Comparison of ENCODE assay signal across 8 cellular contexts in the genomic region with DNA sequence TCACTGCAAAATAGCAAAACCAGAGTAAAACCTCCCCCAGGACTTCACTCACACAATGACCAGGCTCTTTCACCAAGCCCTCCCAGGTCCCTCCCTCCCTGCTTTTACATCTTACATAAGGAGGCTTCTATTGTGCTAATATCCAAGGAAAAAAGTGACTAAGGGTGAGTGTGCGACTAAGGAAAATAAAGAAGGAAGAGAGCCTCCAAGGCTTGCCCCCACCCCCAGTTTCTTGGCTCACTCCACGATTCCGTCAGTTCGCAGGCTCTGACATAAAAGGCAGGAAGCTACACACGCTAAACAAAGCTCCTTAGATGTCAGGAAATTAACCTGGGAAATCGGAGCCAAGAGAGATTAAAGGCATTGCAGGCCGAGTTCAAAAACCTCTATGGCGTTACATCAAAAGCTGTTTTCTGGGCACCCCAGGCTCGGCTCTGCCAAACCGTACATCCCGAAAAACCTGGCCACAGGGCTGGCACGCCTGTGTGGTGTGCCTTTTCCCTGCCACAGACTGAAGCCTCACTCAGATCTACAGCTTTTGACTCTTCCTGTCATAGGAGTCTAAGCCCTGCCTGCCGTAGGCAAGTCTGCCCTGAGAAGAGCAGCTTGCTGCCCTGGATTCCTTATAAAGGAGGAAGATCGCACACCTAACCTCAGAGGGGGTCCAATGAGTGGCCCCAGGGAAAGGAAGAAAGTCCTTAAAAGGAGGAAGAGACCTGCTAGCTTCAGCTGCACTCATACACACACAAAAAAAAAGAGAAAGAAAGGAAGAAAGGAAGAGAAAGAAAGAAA.
A peak's percentile ranks its signal among the peaks of the same experiment; 100 is the strongest.
DNase-seq lines count a peak whose midpoint lies in the region; ATAC-seq and TF ChIP-seq lines count a peak whose summit lies in the region.

No MANE protein-coding gene starts in this region.

- intact Hi-C loops in Right ventricle myocardium inferior (cut with DNase I): loop anchor here (5.0 kb wide), 1 partner anchor 114 kb away; no protein-coding TSS in a partner anchor

- no peak for TF ChIP-seq CTCF in cardiac muscle cell (IDR thresholded peaks at IDR 0.05; ENCODE audit: low read depth, low read length)
- no peak for TF ChIP-seq CTCF in WI38 (IDR thresholded peaks at IDR 0.05; ENCODE audit: low read depth, low read length)

- no peaks in the 10 kb centered on the region for H3K36me3 ChIP-seq in cardiac muscle cell

- H3K36me3 Mint-ChIP-seq in activated CD8-positive, alpha-beta memory T cell treated with anti-CD3 and anti-CD28 coated beads, Interleukin-2, amount 10 ng/mL, durations not matched to agents 7 days and 5 days: peaks cover 5% of the 10 kb centered on the region

- H3K4me1 Mint-ChIP-seq in activated CD8-positive, alpha-beta memory T cell treated with anti-CD3 and anti-CD28 coated beads, Interleukin-2, amount 10 ng/mL, durations not matched to agents 7 days and 5 days: peaks cover 7% of the 10 kb centered on the region

- no peaks in the 10 kb centered on the region for H3K9me3 Mint-ChIP-seq in activated CD8-positive, alpha-beta memory T cell treated with anti-CD3 and anti-CD28 coated beads, Interleukin-2, amount 10 ng/mL, durations not matched to agents 7 days and 5 days (ENCODE audit: low read depth)

- peak; percentile 22 to 95 for DNase-seq in cardiac muscle cell (ENCODE audit: low read depth in 1 of 2, low spot score in 1 of 2)
- no peak for DNase-seq in Right ventricle myocardium inferior (ENCODE audit: missing footprints)
- peak; percentile 63 for DNase-seq in hepatic stellate cell (ENCODE audit: low spot score)
- peak; percentile 61 for DNase-seq in retina
- DNase-seq in AML-193 (lab: John Stamatoyannopoulos, UW): no peak
- no peak for DNase-seq in activated CD8-positive, alpha-beta memory T cell treated with anti-CD3 and anti-CD28 coated beads, Interleukin-2, amount 10 ng/mL, durations not matched to agents 7 days and 5 days

- H3K4me3 ChIP-seq in cardiac muscle cell: no peak overlapping the region
- peak overlapping the region; percentile 29 for H3K4me3 ChIP-seq in WI38 (ENCODE audit: low read depth, low read length)

- H3K9me3 ChIP-seq in cardiac muscle cell (ENCODE audit: low read depth): no peaks in the 10 kb centered on the region

- peaks cover 41% of the 10 kb centered on the region for H3K4me1 ChIP-seq in cardiac muscle cell (ENCODE audit: low read depth)

- H3K27ac ChIP-seq in cardiac muscle cell: no peak overlapping the region

- ATAC-seq in Right ventricle myocardium inferior (no peak), HG02973 (IDR thresholded peaks at IDR 0.05; ENCODE audit: unreplicated experiment) (no peak)
- ATAC-seq in activated CD8-positive, alpha-beta memory T cell treated with anti-CD3 and anti-CD28 coated beads, Interleukin-2, amount 10 ng/mL, durations not matched to agents 7 days and 5 days: no peak

- H3K27ac Mint-ChIP-seq in activated CD8-positive, alpha-beta memory T cell treated with anti-CD3 and anti-CD28 coated beads, Interleukin-2, amount 10 ng/mL, durations not matched to agents 7 days and 5 days: no peak overlapping the region

- H3K27me3 Mint-ChIP-seq in activated CD8-positive, alpha-beta memory T cell treated with anti-CD3 and anti-CD28 coated beads, Interleukin-2, amount 10 ng/mL, durations not matched to agents 7 days and 5 days: peaks cover 52% of the 10 kb centered on the region

- no peaks in the 10 kb centered on the region for H3K27me3 ChIP-seq in cardiac muscle cell

- H3K4me3 Mint-ChIP-seq in activated CD8-positive, alpha-beta memory T cell treated with anti-CD3 and anti-CD28 coated beads, Interleukin-2, amount 10 ng/mL, durations not matched to agents 7 days and 5 days: no peak overlapping the region

- CTCF ChIA-PET in activated CD8-positive, alpha-beta memory T cell treated with anti-CD3 and anti-CD28 coated beads, Interleukin-2, amount 10 ng/mL, durations not matched to agents 7 days and 5 days (lab: Charles Lee): no interaction called here

Comparison
In these comparisons a context has a peak if more than half of its experiments do, and no peak if none do; other contexts are left out.
1. DNase-seq: peak in cardiac muscle cell (2 of 2), hepatic stellate cell (single experiment) and retina (single experiment); none in Right ventricle myocardium inferior (single experiment), AML-193 (0 of 2) and activated CD8-positive, alpha-beta memory T cell treated with anti-CD3 and anti-CD28 coated beads, Interleukin-2, amount 10 ng/mL, durations not matched to agents 7 days and 5 days (single experiment).